Comparison of ENCODE assay signal across 8 cellular contexts in genomic region chr11:125887373-125888324, GRCh38. TPM values are rescaled to one million over a fixed set of nuclear protein-coding genes. Genes with fewer than 3 reads are reported as not detected.
DNase-seq lines count a peak whose midpoint lies in the region; FAIRE-seq and TF ChIP-seq lines count a peak whose summit lies in the region.

Gene HYLS1 (plus strand): TSS chr11:125887668. CDS start chr11:125899369, 11,701 bp downstream.

- peak within 1 kb of the TSS; percentile 87; the same call in 1 of the 2 replicates for H3K4ac ChIP-seq in H9 (ENCODE audit: low read depth, low read length)

- H3K9me3 Mint-ChIP-seq in H9 = peaks cover 18 to 20% of the 10 kb centered on the region in 2 experiments
- no peaks in the 10 kb centered on the region for H3K9me3 Mint-ChIP-seq in activated naive CD4-positive, alpha-beta T cell treated with anti-CD3 and anti-CD28 coated beads for 36 hours

- H3K27me3 ChIP-seq in H9 (ENCODE audit: insufficient read depth, low read length) (no peaks in the 10 kb centered on the region), SJCRH30 (no peaks in the 10 kb centered on the region), neutrophil (peaks cover 15% of the 10 kb centered on the region)

- H2BK120ac ChIP-seq in H9 (ENCODE audit: low read depth, low read length, poor library complexity, severe bottlenecking) = peak within 1 kb of the TSS; percentile 96

- H2BK20ac ChIP-seq in H9 (ENCODE audit: low read depth, low read length, poor library complexity, severe bottlenecking) = no peak within 1 kb of the TSS

- no peak within 1 kb of the TSS for H4K91ac ChIP-seq in H9 (ENCODE audit: insufficient read length, low read depth, low read length)

- H2BK15ac ChIP-seq in H9 (ENCODE audit: low read depth, low read length) = no peak within 1 kb of the TSS

- TF ChIP-seq CTCF in H9 (conservative IDR thresholded peaks at IDR 0.05) (0 out of 3 replicates have a peak, but pooled peaks have one; percentile 28), neutrophil (IDR thresholded peaks at IDR 0.05) (no peak)

- H3K27ac Mint-ChIP-seq in H9 = no peak within 1 kb of the TSS
- peak within 1 kb of the TSS; percentile 88 for H3K27ac Mint-ChIP-seq in activated naive CD4-positive, alpha-beta T cell treated with anti-CD3 and anti-CD28 coated beads for 36 hours

- no peak within 1 kb of the TSS for H2BK12ac ChIP-seq in H9 (ENCODE audit: insufficient read length, low read depth, low read length)

- H3K79me1 ChIP-seq in H9 (ENCODE audit: insufficient read depth, low read depth, low read length, poor library complexity, severe bottlenecking) = no peaks in the 10 kb centered on the region

- H4K8ac ChIP-seq in H9 (replicated peaks; ENCODE audit: insufficient read length, low read depth, low read length) = no peak within 1 kb of the TSS

- H3K18ac ChIP-seq in H9 (ENCODE audit: insufficient read length, low read depth, low read length) = peak within 1 kb of the TSS; percentile 87

- CTCF ChIA-PET in activated naive CD4-positive, alpha-beta T cell treated with anti-CD3 and anti-CD28 coated beads for 36 hours (lab: Charles Lee) = interaction anchor here (0.7 to 2.0 kb wide), 6 partner anchors 12 to 462 kb away, joined by 4 to 9 read pairs (median 6); partner anchors contain the start of genes CHEK1 and PUS3

- H4K5ac ChIP-seq in H9 (ENCODE audit: insufficient read length, low read depth, low read length) = no peak within 1 kb of the TSS

- intact Hi-C loops in activated naive CD4-positive, alpha-beta T cell treated with anti-CD3 and anti-CD28 coated beads for 36 hours (cut with micrococcal nuclease) = loop anchor here (1.0 to 10.0 kb wide), 10 partner anchors 16 to 935 kb away; partner anchors contain the start of genes CCDC15, FAM118B, PKNOX2 and PUS3

- peaks cover 3% of the 10 kb centered on the region in 2 experiments; a peak in 2 of 4 replicates for H3K4me1 Mint-ChIP-seq in H9
- peaks cover 35% of the 10 kb centered on the region for H3K4me1 Mint-ChIP-seq in activated naive CD4-positive, alpha-beta T cell treated with anti-CD3 and anti-CD28 coated beads for 36 hours (ENCODE audit: low read depth)

- H2AFZ ChIP-seq in H9 (ENCODE audit: low read length) = no peak within 1 kb of the TSS

- FAIRE-seq in frontal cortex (lab: Jason Lieb, UNC) = no peak

- peaks cover 11% of the 10 kb centered on the region for H3K23me2 ChIP-seq in H9 (ENCODE audit: insufficient read length, low read depth, low read length, poor library complexity, severe bottlenecking)

- H3K27ac ChIP-seq in H9 (ENCODE audit: insufficient read length, low read depth, low read length) (no peak within 1 kb of the TSS), SJCRH30 (peak within 1 kb of the TSS; percentile 67), neutrophil (peak within 1 kb of the TSS; percentile 74), substantia nigra (ENCODE audit: low read depth, low read length, poor library complexity, severe bottlenecking) (peak within 1 kb of the TSS; percentile 90)

- DNase-seq in GF-D8 (lab: John Stamatoyannopoulos, UW) (peak; percentile 96), H9 (peak; percentile 97), M059J (ENCODE audit: low read depth) (peak; percentile 80), SJCRH30 (peak; percentile 49 to 61), frontal cortex (ENCODE audit: low spot score in 2 of 2) (peak; percentile 78 to 89), substantia nigra (lab: John Stamatoyannopoulos, UW) (peak; percentile 46 to 94 (median 88))
- DNase-seq in activated naive CD4-positive, alpha-beta T cell treated with anti-CD3 and anti-CD28 coated beads for 36 hours = peak; percentile 97

- no peak within 1 kb of the TSS for H3K56ac ChIP-seq in H9 (ENCODE audit: insufficient read length, low read depth, low read length)

- no peak within 1 kb of the TSS for H3T11ph ChIP-seq in H9 (ENCODE audit: low read length)

- no peak within 1 kb of the TSS for H3K23ac ChIP-seq in H9 (ENCODE audit: insufficient read length, low read depth, low read length)

- H3K4me3 ChIP-seq in SJCRH30 (peak within 1 kb of the TSS; percentile 67), neutrophil (ENCODE audit: low read depth in 1 of 2, low read length in 1 of 2) (peak within 1 kb of the TSS; percentile 72 to 84)

- H4K20me1 ChIP-seq in H9 (ENCODE audit: control insufficient read depth, insufficient read depth, insufficient read length) = no peaks in the 10 kb centered on the region

- H3K36me3 Mint-ChIP-seq in H9 (ENCODE audit: insufficient read depth in 1 of 3, low read depth in 3 of 3) = peaks cover 6 to 13% (median 6%) of the 10 kb centered on the region in 3 experiments
- H3K36me3 Mint-ChIP-seq in activated naive CD4-positive, alpha-beta T cell treated with anti-CD3 and anti-CD28 coated beads for 36 hours (ENCODE audit: low read depth) = peaks cover 5% of the 10 kb centered on the region

- H2BK5ac ChIP-seq in H9 (ENCODE audit: insufficient read length, low read length) = no peak within 1 kb of the TSS

- peak within 1 kb of the TSS; percentile 68 for H3K4me2 ChIP-seq in H9 (ENCODE audit: insufficient read depth, insufficient read length, low read length)

- no peak within 1 kb of the TSS for H2AK5ac ChIP-seq in H9 (ENCODE audit: insufficient read length, low read length)

- peak within 1 kb of the TSS; percentile 90 for H3K14ac ChIP-seq in H9 (ENCODE audit: insufficient read depth, low read length)

- H3K4me3 Mint-ChIP-seq in H9 = peak within 1 kb of the TSS; percentile 72 to 79
- H3K4me3 Mint-ChIP-seq in activated naive CD4-positive, alpha-beta T cell treated with anti-CD3 and anti-CD28 coated beads for 36 hours = peak within 1 kb of the TSS; percentile 81

- peaks cover 13% of the 10 kb centered on the region for H3K27me3 Mint-ChIP-seq in H9 (ENCODE audit: low read depth)
- no peaks in the 10 kb centered on the region for H3K27me3 Mint-ChIP-seq in activated naive CD4-positive, alpha-beta T cell treated with anti-CD3 and anti-CD28 coated beads for 36 hours (ENCODE audit: low read depth)

- H3K4me1 ChIP-seq in H9 (ENCODE audit: insufficient read depth, low read length) (no peaks in the 10 kb centered on the region), SJCRH30 (no peaks in the 10 kb centered on the region), neutrophil (ENCODE audit: control insufficient read depth in 1 of 2, insufficient read depth in 1 of 2, low read depth in 1 of 2, low read length in 1 of 2) (peaks cover 13 to 18% of the 10 kb centered on the region in 2 experiments)

- H3K9me3 ChIP-seq in H9 (ENCODE audit: control insufficient read depth, low read depth, low read length) (no peaks in the 10 kb centered on the region), SJCRH30 (replicated peaks) (no peaks in the 10 kb centered on the region), neutrophil (no peaks in the 10 kb centered on the region)

- no CpG with 5 or more reads among the region's 91 CpGs for WGBS in H9 (ENCODE audit: extremely low coverage, insufficient read length, low lambda C conversion rate)

- H3K79me2 ChIP-seq in H9 (ENCODE audit: insufficient read depth, low read length) = peaks cover 2% of the 10 kb centered on the region; the same call in 1 of the 2 replicates

- peak within 1 kb of the TSS; percentile 58 for H3K9ac ChIP-seq in H9 (ENCODE audit: extremely low read depth, insufficient read length, low read length)

- H3K36me3 ChIP-seq in SJCRH30 (no peaks in the 10 kb centered on the region), neutrophil (peaks cover 2% of the 10 kb centered on the region)

RNA-seq across cellular contexts. Expression of gene HYLS1, which starts in this region (rescaled TPM):
- total RNA-seq in H9 (2021) (8.0 and 8.6 TPM in 2 replicates), frontal cortex (13.9 TPM)
- total RNA-seq in M059J (2014; rRNA removed; shearing (Covaris generic)) = 7.1 and 7.7 TPM in 2 replicates
- 2.0 and 2.2 TPM in 2 replicates for total RNA-seq in SJCRH30 (2014; rRNA removed; shearing (Covaris generic))
- 10 to 100 TPM; 10.2 to 11.7 TPM for total RNA-seq in activated naive CD4-positive, alpha-beta T cell treated with anti-CD3 and anti-CD28 coated beads for 36 hours
